Comparison of ENCODE assay signal across 8 cellular contexts in genomic region chr10:35642023-35642792, GRCh38. TPM values are rescaled to one million over a fixed set of nuclear protein-coding genes. Genes with fewer than 3 reads are reported as not detected.
A peak's percentile ranks its signal among the peaks of the same experiment; 100 is the strongest.
DNase-seq lines count a peak whose midpoint lies in the region; ATAC-seq and TF ChIP-seq lines count a peak whose summit lies in the region.

A gene with protein sequence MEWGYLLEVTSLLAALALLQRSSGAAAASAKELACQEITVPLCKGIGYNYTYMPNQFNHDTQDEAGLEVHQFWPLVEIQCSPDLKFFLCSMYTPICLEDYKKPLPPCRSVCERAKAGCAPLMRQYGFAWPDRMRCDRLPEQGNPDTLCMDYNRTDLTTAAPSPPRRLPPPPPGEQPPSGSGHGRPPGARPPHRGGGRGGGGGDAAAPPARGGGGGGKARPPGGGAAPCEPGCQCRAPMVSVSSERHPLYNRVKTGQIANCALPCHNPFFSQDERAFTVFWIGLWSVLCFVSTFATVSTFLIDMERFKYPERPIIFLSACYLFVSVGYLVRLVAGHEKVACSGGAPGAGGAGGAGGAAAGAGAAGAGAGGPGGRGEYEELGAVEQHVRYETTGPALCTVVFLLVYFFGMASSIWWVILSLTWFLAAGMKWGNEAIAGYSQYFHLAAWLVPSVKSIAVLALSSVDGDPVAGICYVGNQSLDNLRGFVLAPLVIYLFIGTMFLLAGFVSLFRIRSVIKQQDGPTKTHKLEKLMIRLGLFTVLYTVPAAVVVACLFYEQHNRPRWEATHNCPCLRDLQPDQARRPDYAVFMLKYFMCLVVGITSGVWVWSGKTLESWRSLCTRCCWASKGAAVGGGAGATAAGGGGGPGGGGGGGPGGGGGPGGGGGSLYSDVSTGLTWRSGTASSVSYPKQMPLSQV (minus strand): TSS chr10:35642296. CDS start chr10:35641429, 867 bp downstream.

- no peak within 1 kb of the TSS for H3K9ac ChIP-seq in OCI-LY3 (ENCODE audit: low read length)

- no peaks in the 10 kb centered on the region for H3K36me3 Mint-ChIP-seq in activated T-helper 17 cell treated with anti-CD3 and anti-CD28 coated beads, Interleukin-2, amount 50 U/mL, for 72 hours (ENCODE audit: low read depth)
- no peaks in the 10 kb centered on the region for H3K36me3 Mint-ChIP-seq in naive thymus-derived CD8-positive, alpha-beta T cell
- no peaks in the 10 kb centered on the region for H3K36me3 Mint-ChIP-seq in stimulated activated memory B cell treated with anti-CD40 and anti-IgM and Interleukin-4, amounts not matched to agents 10 μg/mL and 1 μg/mL and 100 μg/mL, for 72 hours

- H2AFZ ChIP-seq in OCI-LY3 (ENCODE audit: low read depth, low read length): no peak within 1 kb of the TSS

- peak within 1 kb of the TSS; percentile 85 for H3K4me3 Mint-ChIP-seq in activated T-helper 17 cell treated with anti-CD3 and anti-CD28 coated beads, Interleukin-2, amount 50 U/mL, for 72 hours
- peak within 1 kb of the TSS; percentile 77 to 95 (median 88) for H3K4me3 Mint-ChIP-seq in naive thymus-derived CD8-positive, alpha-beta T cell
- H3K4me3 Mint-ChIP-seq in stimulated activated memory B cell treated with anti-CD40 and anti-IgM and Interleukin-4, amounts not matched to agents 10 μg/mL and 1 μg/mL and 100 μg/mL, for 72 hours: peak within 1 kb of the TSS; percentile 93

- no peaks in the 10 kb centered on the region for H3K9me3 Mint-ChIP-seq in activated T-helper 17 cell treated with anti-CD3 and anti-CD28 coated beads, Interleukin-2, amount 50 U/mL, for 72 hours
- no peaks in the 10 kb centered on the region for H3K9me3 Mint-ChIP-seq in naive thymus-derived CD8-positive, alpha-beta T cell
- no peaks in the 10 kb centered on the region for H3K9me3 Mint-ChIP-seq in stimulated activated memory B cell treated with anti-CD40 and anti-IgM and Interleukin-4, amounts not matched to agents 10 μg/mL and 1 μg/mL and 100 μg/mL, for 72 hours

- H3K4me3 ChIP-seq in OCI-LY3 (ENCODE audit: low read length) (peak within 1 kb of the TSS; percentile 74), fibroblast of mammary gland (ENCODE audit: control insufficient read depth, low read depth, low read length) (peak within 1 kb of the TSS; percentile 62)

- H3K79me2 ChIP-seq in OCI-LY3 (ENCODE audit: low read length): no peaks in the 10 kb centered on the region

- peaks cover 6% of the 10 kb centered on the region for H3K4me1 Mint-ChIP-seq in activated T-helper 17 cell treated with anti-CD3 and anti-CD28 coated beads, Interleukin-2, amount 50 U/mL, for 72 hours
- peaks cover 10 to 41% (median 26%) of the 10 kb centered on the region in 4 donors for H3K4me1 Mint-ChIP-seq in naive thymus-derived CD8-positive, alpha-beta T cell
- H3K4me1 Mint-ChIP-seq in stimulated activated memory B cell treated with anti-CD40 and anti-IgM and Interleukin-4, amounts not matched to agents 10 μg/mL and 1 μg/mL and 100 μg/mL, for 72 hours: peaks cover 30% of the 10 kb centered on the region

- no peaks in the 10 kb centered on the region for H4K20me1 ChIP-seq in OCI-LY3 (ENCODE audit: insufficient read depth, low read length)

- no peaks in the 10 kb centered on the region for H3K36me3 ChIP-seq in OCI-LY3 (replicated peaks; ENCODE audit: low read depth, low read length)

- no peaks in the 10 kb centered on the region for H3K27me3 ChIP-seq in OCI-LY3 (ENCODE audit: low read depth, low read length)

- H3K27me3 Mint-ChIP-seq in activated T-helper 17 cell treated with anti-CD3 and anti-CD28 coated beads, Interleukin-2, amount 50 U/mL, for 72 hours: peaks cover 24% of the 10 kb centered on the region
- peaks cover 11 to 50% (median 26%) of the 10 kb centered on the region in 5 donors for H3K27me3 Mint-ChIP-seq in naive thymus-derived CD8-positive, alpha-beta T cell
- peaks cover 25% of the 10 kb centered on the region for H3K27me3 Mint-ChIP-seq in stimulated activated memory B cell treated with anti-CD40 and anti-IgM and Interleukin-4, amounts not matched to agents 10 μg/mL and 1 μg/mL and 100 μg/mL, for 72 hours

- in situ Hi-C loops in Caki2 (cut with HindIII; ENCODE audit: low pct_unique_long_range_greater_than_20kb, low sequenced_read_pairs): no loop called here

- no peak within 1 kb of the TSS for H3K27ac Mint-ChIP-seq in activated T-helper 17 cell treated with anti-CD3 and anti-CD28 coated beads, Interleukin-2, amount 50 U/mL, for 72 hours
- peak within 1 kb of the TSS in 4 of 10 donors; percentile 14 to 85 (median 44) for H3K27ac Mint-ChIP-seq in naive thymus-derived CD8-positive, alpha-beta T cell
- no peak within 1 kb of the TSS for H3K27ac Mint-ChIP-seq in stimulated activated memory B cell treated with anti-CD40 and anti-IgM and Interleukin-4, amounts not matched to agents 10 μg/mL and 1 μg/mL and 100 μg/mL, for 72 hours

- no peaks in the 10 kb centered on the region for H3K9me3 ChIP-seq in OCI-LY3 (ENCODE audit: insufficient read depth, low read length)

- peak; percentile 97 for DNase-seq in Caki2 (ENCODE audit: low read depth)
- DNase-seq in HT-29 (ENCODE audit: low spot score): peak; percentile 85
- DNase-seq in fibroblast of mammary gland (ENCODE audit: low read depth): peak; percentile 86
- DNase-seq in naive thymus-derived CD8-positive, alpha-beta T cell: peak; percentile 37 to 76 (median 55)

- peak within 1 kb of the TSS; percentile 67 for H3K4me2 ChIP-seq in OCI-LY3 (ENCODE audit: low read length)

- TF ChIP-seq CTCF in OCI-LY3 (IDR thresholded peaks at IDR 0.05; ENCODE audit: low read depth, low read length) (no peak), fibroblast of mammary gland (conservative IDR thresholded peaks at IDR 0.05; ENCODE audit: control insufficient read depth, insufficient read depth, low read depth, low read length) (no peak)

- ATAC-seq in GM21381 (IDR thresholded peaks at IDR 0.05; ENCODE audit: unreplicated experiment): peak; percentile 92
- peak; percentile 94 for ATAC-seq in activated T-helper 17 cell treated with anti-CD3 and anti-CD28 coated beads, Interleukin-2, amount 50 U/mL, for 72 hours (replicated peaks)
- ATAC-seq in naive thymus-derived CD8-positive, alpha-beta T cell: peak; percentile 82 to 87
- ATAC-seq in stimulated activated memory B cell treated with anti-CD40 and anti-IgM and Interleukin-4, amounts not matched to agents 10 μg/mL and 1 μg/mL and 100 μg/mL, for 72 hours: peak; percentile 92

- POLR2A ChIA-PET in naive thymus-derived CD8-positive, alpha-beta T cell (lab: Charles Lee): no interaction called here

- H3K27ac ChIP-seq in OCI-LY3 (ENCODE audit: low read length): no peak within 1 kb of the TSS

- H3K4me1 ChIP-seq in OCI-LY3 (ENCODE audit: low read length): no peaks in the 10 kb centered on the region

RNA-seq across cellular contexts. Expression of the gene that starts here (rescaled TPM):
- 23.4 and 26.5 TPM in 2 replicates for total RNA-seq in Caki2 (2014; rRNA removed; shearing (Covaris generic); ENCODE audit: low replicate concordance)
- 0.99 and 1.1 TPM in 2 replicates for total RNA-seq in HT-29 (2014; rRNA removed; shearing (Covaris generic))
- total RNA-seq in activated T-helper 17 cell treated with anti-CD3 and anti-CD28 coated beads, Interleukin-2, amount 50 U/mL, for 72 hours: under 1 TPM in 1 of 2 donors, not detected in 1; 0.39 TPM
- under 1 TPM; 0.60 to 0.63 TPM for total RNA-seq in naive thymus-derived CD8-positive, alpha-beta T cell
- polyA plus RNA-seq in naive thymus-derived CD8-positive, alpha-beta T cell: under 1 TPM in 1 of 3 donors, not detected in 2; 0.03 TPM

Comparison
In these comparisons a context has a peak if more than half of its experiments do, and no peak if none do; other contexts are left out.
1. RNA of the gene that starts here (total RNA-seq): 23.4 to 26.5 TPM in Caki2; 0.99 to 1.1 TPM in HT-29, 0.60 to 0.63 TPM in naive thymus-derived CD8-positive, alpha-beta T cell and 0.39 TPM in activated T-helper 17 cell treated with anti-CD3 and anti-CD28 coated beads, Interleukin-2, amount 50 U/mL, for 72 hours; every median in the first group is over 10 times any median in the second.
2. Peak in ATAC-seq in activated T-helper 17 cell treated with anti-CD3 and anti-CD28 coated beads, Interleukin-2, amount 50 U/mL, for 72 hours; RNA of the gene not detected or under 1 TPM.
3. Peak in DNase-seq and ATAC-seq in naive thymus-derived CD8-positive, alpha-beta T cell; RNA of the gene not detected or under 1 TPM.
4. Peak in every context shown above with its lines, with median percentiles within 50 percentile points of each other: DNase-seq, ATAC-seq and H3K4me3 Mint-ChIP-seq.